Comparison of ENCODE assay signal across 1 cellular context in genomic region chr20:11852189-11852588, GRCh38.
TF ChIP-seq lines count a peak whose summit lies in the region.

No MANE protein-coding gene starts in this region.

TF ChIP-seq in IMR-90, 13 proteins besides CTCF, POLR2A, EP300 and RAD21:
- TF ChIP-seq USF2 (IDR thresholded peaks at IDR 0.05; ENCODE audit: low read depth, low read length) (no peak), CHD1 (IDR thresholded peaks at IDR 0.05; ENCODE audit: low read depth, low read length) (no peak), CEBPB (IDR thresholded peaks at IDR 0.05; ENCODE audit: low read depth, low read length) (no peak)
